ENCODE assay signal across 9 cellular contexts in the genomic region with DNA sequence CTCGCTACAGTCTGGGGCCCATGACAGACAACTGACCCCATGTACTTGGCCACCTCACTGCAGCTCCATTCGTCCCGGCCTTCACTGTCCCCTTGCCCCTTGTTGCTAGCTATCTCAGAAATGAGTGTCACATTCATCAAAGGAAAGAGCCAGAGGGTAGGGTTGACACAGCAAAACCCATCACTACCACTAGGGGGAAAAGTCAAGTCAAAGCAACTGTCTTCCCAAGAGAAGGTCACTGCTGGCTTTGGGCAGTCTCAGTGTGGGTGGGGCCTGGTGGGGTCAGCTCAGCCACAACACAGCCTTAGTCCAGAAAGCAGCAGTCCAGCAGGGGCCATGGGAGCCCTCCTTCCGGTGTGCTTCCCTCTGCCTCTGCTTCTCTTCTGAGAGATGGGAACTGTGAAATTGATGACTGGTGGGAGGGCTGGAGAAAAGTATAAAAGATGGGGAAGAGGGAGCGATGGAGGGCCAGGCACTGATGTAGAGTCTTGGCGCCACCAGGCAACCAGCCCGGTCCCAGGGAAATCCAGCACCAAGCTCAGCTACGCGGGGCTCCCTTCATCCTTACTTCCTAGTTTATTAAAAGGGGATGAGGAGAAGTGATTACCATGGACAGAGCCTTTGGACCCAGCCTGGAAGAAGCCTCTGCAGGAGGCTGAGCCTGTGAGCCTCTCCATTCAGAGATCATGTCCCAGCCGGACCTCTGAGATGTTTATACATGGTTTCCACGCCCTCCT. TPM values are rescaled to one million over a fixed set of nuclear protein-coding genes. Genes with fewer than 3 reads are reported as not detected.
DNase-seq lines count a peak whose midpoint lies in the region; ATAC-seq and TF ChIP-seq lines count a peak whose summit lies in the region.
"Had no signal": no experiment of that assay in that cellular context is flagged by ENCODE, and none has a peak within 500 bp of the region (broad histone marks: within the 10 kb centered on the region; RNA-seq: fewer than 3 reads in every experiment).

No MANE protein-coding gene starts in this region.

- H3K36me3 Mint-ChIP-seq in MCF 10A (ENCODE audit: insufficient read depth, unreplicated experiment), result peaks cover 4% of the 10 kb centered on the region

- TF ChIP-seq CTCF in MCF 10A (IDR thresholded peaks at IDR 0.05; ENCODE audit: unreplicated experiment), result peak; percentile 12
- no peak for TF ChIP-seq CTCF in breast epithelium (IDR thresholded peaks at IDR 0.05)
- peak; percentile 13 for TF ChIP-seq CTCF in epithelial cell of esophagus (IDR thresholded peaks at IDR 0.05; ENCODE audit: insufficient read depth, low read depth, low read length, missing control alignments)
- peak; percentile 27 for TF ChIP-seq CTCF in thoracic aorta (IDR thresholded peaks at IDR 0.05)

- H3K4me3 Mint-ChIP-seq in MCF 10A (ENCODE audit: unreplicated experiment), result no peak overlapping the region

- H3K27me3 Mint-ChIP-seq in MCF 10A (ENCODE audit: insufficient read depth, unreplicated experiment), result peaks cover 23% of the 10 kb centered on the region

- no peaks in the 10 kb centered on the region for H3K4me1 ChIP-seq in breast epithelium
- peaks cover 0 to 34% of the 10 kb centered on the region in 2 donors for H3K4me1 ChIP-seq in thoracic aorta (ENCODE audit: control insufficient read depth in 1 of 2, low read depth in 2 of 2)

- H3K36me3 ChIP-seq in breast epithelium (no peaks in the 10 kb centered on the region), thoracic aorta (no peaks in the 10 kb centered on the region)

- H3K9me3 ChIP-seq in breast epithelium, result no peaks in the 10 kb centered on the region
- H3K9me3 ChIP-seq in thoracic aorta, result no peaks in the 10 kb centered on the region

- POLR2A ChIA-PET in MCF 10A (lab: Yijun Ruan, JAX), result no interaction called here

- no peaks in the 10 kb centered on the region for H3K4me1 Mint-ChIP-seq in MCF 10A (ENCODE audit: insufficient read depth, unreplicated experiment)

- H3K27ac ChIP-seq in breast epithelium (no peak overlapping the region), thoracic aorta (no peak overlapping the region)

- H3K4me3 ChIP-seq in breast epithelium (no peak overlapping the region), epithelial cell of esophagus (ENCODE audit: low read length) (no peak overlapping the region), thoracic aorta (no peak overlapping the region)

- intact Hi-C loops in MCF 10A (cut with micrococcal nuclease) (no loop called here), breast epithelium (cut with DNase I; ENCODE audit: low total_unique reads) (no loop called here)

- H3K27ac Mint-ChIP-seq in MCF 10A (ENCODE audit: low read depth, unreplicated experiment), result no peak overlapping the region

- DNase-seq in MCF 10A (ENCODE audit: unreplicated experiment) (peak; percentile 28), breast epithelium (ENCODE audit: low spot score in 2 of 2) (no peak), NCI-H69 (lab: John Stamatoyannopoulos, UW) (peak; percentile 7), epithelial cell of esophagus (ENCODE audit: low read depth) (no peak), thoracic aorta (ENCODE audit: low spot score) (no peak)
- DNase-seq in activated naive CD4-positive, alpha-beta T cell (lab: John Stamatoyannopoulos, UW), result no peak
- DNase-seq in NK-92 treated with Interleukin-12 subunit alpha and Interleukin-12 subunit beta, amount 100 ng/mL, for 24 hours (lab: John Stamatoyannopoulos, UW), result no peak
- DNase-seq: stimulated activated CD4-positive, alpha-beta T cell treated with anti-CD3 and anti-CD28 coated beads, Interleukin-4, amount 100 ng/mL, for 24 hours had no signal

- CTCF ChIA-PET in MCF 10A (lab: Yijun Ruan, JAX), result interaction anchor here (0.6 to 0.9 kb wide), 3 partner anchors 42 to 200 kb away, joined by 3 to 4 read pairs (median 4); no protein-coding TSS in a partner anchor

- TF ChIP-seq POLR2A in breast epithelium (IDR thresholded peaks at IDR 0.05), result no peak

- ATAC-seq in thoracic aorta (ENCODE audit: insufficient number of reproducible peaks, low FRiP score, low read depth), result no peak
- ATAC-seq in GM21737 (IDR thresholded peaks at IDR 0.05; ENCODE audit: unreplicated experiment), result no peak

- no TSS peak for BruUV-seq in MCF 10A (replicated peaks; lab: Mats Ljungman, UMichigan)

- no peaks in the 10 kb centered on the region for H3K27me3 ChIP-seq in breast epithelium
- H3K27me3 ChIP-seq in thoracic aorta (replicated peaks; ENCODE audit: insufficient read depth), result no peaks in the 10 kb centered on the region

- no peaks in the 10 kb centered on the region for H3K9me3 Mint-ChIP-seq in MCF 10A (ENCODE audit: unreplicated experiment)

RNA-seq across cellular contexts. Expression of gene PLXNA4, which starts 58.0 kb away (rescaled TPM):
- total RNA-seq in MCF 10A (2022) (not detected in 2 replicates), breast epithelium (10 to 100 TPM in 2 of 3 donors, 1 to 10 TPM in 1; 7.2 to 32.5 (median 26.2) TPM), thoracic aorta (10 to 100 TPM; 12.2 to 27.7 TPM)

Comparison
In these comparisons a context has a peak if more than half of its experiments do, and no peak if none do; other contexts are left out.
1. DNase-seq: peak in MCF 10A (single experiment) and NCI-H69 (single experiment); none in breast epithelium (0 of 2), epithelial cell of esophagus (single experiment), thoracic aorta (single experiment), activated naive CD4-positive, alpha-beta T cell (0 of 4) and NK-92 treated with Interleukin-12 subunit alpha and Interleukin-12 subunit beta, amount 100 ng/mL, for 24 hours (single experiment).
2. CTCF ChIP-seq: peak in MCF 10A (single experiment), epithelial cell of esophagus (single experiment) and thoracic aorta (single experiment); none in breast epithelium (0 of 3).